In genomic region chr17:10105513-10106001, GRCh38 we compare ENCODE assay signal across 16 cellular contexts.
DNase-seq lines count a peak whose midpoint lies in the region; TF ChIP-seq lines count a peak whose summit lies in the region.
"Had no signal": no experiment of that assay in that cellular context is flagged by ENCODE, and none has a peak within 500 bp of the region (broad histone marks: within the 10 kb centered on the region; RNA-seq: fewer than 3 reads in every experiment).

No MANE protein-coding gene starts in this region.

- TF ChIP-seq CTCF in RWPE1 (conservative IDR thresholded peaks at IDR 0.05; ENCODE audit: low read depth) (no peak), fibroblast of the aortic adventitia (IDR thresholded peaks at IDR 0.05; ENCODE audit: insufficient read depth, low read length) (no peak)

- H3K4me3 ChIP-seq in fibroblast of the aortic adventitia (ENCODE audit: low read depth, low read length) (no peak overlapping the region), mesodermal cell (ENCODE audit: extremely low read depth, insufficient read depth, low read length, poor library complexity, severe bottlenecking) (no peak overlapping the region), urinary bladder (ENCODE audit: low read depth, low read length) (no peak overlapping the region)

- peak; percentile 64 for DNase-seq in RWPE1 (ENCODE audit: low spot score)
- DNase-seq in fibroblast of the aortic adventitia (ENCODE audit: low read depth) = peak; percentile 85
- DNase-seq in globus pallidus (ENCODE audit: low spot score) = no peak
- no peak for DNase-seq in NOMO-1 (lab: John Stamatoyannopoulos, UW; ENCODE audit: unreplicated experiment in 2 of 2)
- DNase-seq in NCI-H2081 (lab: John Stamatoyannopoulos, UW) = no peak
- DNase-seq: activated CD4-positive, alpha-beta T cell treated with anti-CD3 and anti-CD28 coated beads, Interleukin-2, amount 10 ng/mL, durations not matched to agents 24 days and 14 days; activated T-cell treated with anti-CD3 and anti-CD28 coated beads, Interleukin-2, amount 50 U/mL, for 4 hours; anterior cingulate cortex; effector memory CD8-positive, alpha-beta T cell; NCI-H2227 treated with DMSO at 0.1 percent for 48 hours; PC-3; stimulated activated CD4-positive, alpha-beta T cell treated with anti-CD3 and anti-CD28 coated beads, Interleukin-4, amount 100 ng/mL, for 1 hour; stimulated activated naive B cell treated with anti-CD40 and anti-IgM and Interleukin-4, amounts not matched to agents 10 μg/mL and 1 μg/mL and 100 μg/mL, for 72 hours; T-helper 17 cell had no signal

- H3K36me3 ChIP-seq in mesodermal cell (ENCODE audit: control insufficient read depth, insufficient read depth, low read length) (no peaks in the 10 kb centered on the region), urinary bladder (ENCODE audit: insufficient read depth) (no peaks in the 10 kb centered on the region)

- WGBS in mesodermal cell (ENCODE audit: insufficient coverage in 2 of 2), 2 experiments = 77 to 89% methylated on average over 10 of the region's 10 CpGs
- 21% methylated on average over 10 of the region's 10 CpGs for WGBS in urinary bladder

- H3K9me3 ChIP-seq in mesodermal cell (ENCODE audit: control insufficient read depth, low read length) = no peaks in the 10 kb centered on the region

- POLR2A ChIA-PET in RWPE1 (lab: Yijun Ruan, JAX; ENCODE audit: low non-redundant PET) = no interaction called here

- peaks cover 23% of the 10 kb centered on the region for H3K4me1 ChIP-seq in mesodermal cell (ENCODE audit: control insufficient read depth, insufficient read depth, low read length, poor library complexity, severe bottlenecking)
- H3K4me1 ChIP-seq in urinary bladder (ENCODE audit: insufficient read depth) = no peaks in the 10 kb centered on the region

- CTCF ChIA-PET in RWPE1 (lab: Yijun Ruan, JAX) = interaction anchor here (0.6 kb wide), 1 partner anchor 29 kb away, joined by 3 read pairs; no protein-coding TSS in a partner anchor

- H3K27ac ChIP-seq in RWPE1 (peak overlapping the region; percentile 69), mesodermal cell (ENCODE audit: low read depth, low read length, severe bottlenecking) (peak overlapping the region; percentile 12), urinary bladder (ENCODE audit: low read depth) (peak overlapping the region; percentile 40)

Comparison
In these comparisons a context has a peak if more than half of its experiments do, and no peak if none do; other contexts are left out.
1. DNase-seq: peak in RWPE1 (single experiment) and fibroblast of the aortic adventitia (single experiment); none in globus pallidus (single experiment), NOMO-1 (0 of 2) and NCI-H2081 (0 of 2).
2. H3K27ac ChIP-seq: peak in every context shown above with its lines; median percentile 69 in RWPE1; 40 in urinary bladder; 12 in mesodermal cell.